Comparison of ENCODE assay signal across 2 cellular contexts in the genomic region with DNA sequence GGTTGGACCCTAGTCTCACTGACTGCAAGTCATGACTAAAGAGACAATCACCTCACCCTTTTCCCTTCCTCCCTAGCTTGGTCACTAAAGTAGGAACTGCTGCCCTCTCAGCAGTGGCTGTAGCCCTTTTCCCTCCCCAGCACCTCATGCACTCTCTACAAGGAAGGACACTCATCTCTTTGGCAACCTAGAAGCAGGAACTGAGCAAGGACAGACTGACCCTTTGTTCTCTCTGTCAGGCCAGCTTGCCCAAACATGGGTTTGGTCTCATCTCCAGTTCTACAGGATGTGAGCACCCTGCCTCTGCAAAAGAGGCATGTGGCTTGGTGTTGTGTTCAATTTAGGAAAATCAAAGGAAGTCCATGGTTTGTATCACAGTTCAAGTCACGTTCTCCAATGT.
A peak's percentile ranks its signal among the peaks of the same experiment; 100 is the strongest.
TF ChIP-seq lines count a peak whose summit lies in the region.

No MANE protein-coding gene starts in this region.

TF ChIP-seq in K562, 482 proteins besides CTCF, POLR2A, EP300 and RAD21:
- TF ChIP-seq MEF2D (tag; conservative IDR thresholded peaks at IDR 0.05; ENCODE audit: low read depth) (no peak), ZNF431 (CRISPR knock-in tag; IDR thresholded peaks at IDR 0.05) (peak; percentile 97), ARID3A (IDR thresholded peaks at IDR 0.05; ENCODE audit: borderline replicate concordance, low read depth, low read length) (no peak), NCOA6 (IDR thresholded peaks at IDR 0.05) (no peak), LARP7 (IDR thresholded peaks at IDR 0.05) (no peak), ZNF384 (IDR thresholded peaks at IDR 0.05; ENCODE audit: low read depth, low read length) (no peak)
- TF ChIP-seq, protein P1, sequence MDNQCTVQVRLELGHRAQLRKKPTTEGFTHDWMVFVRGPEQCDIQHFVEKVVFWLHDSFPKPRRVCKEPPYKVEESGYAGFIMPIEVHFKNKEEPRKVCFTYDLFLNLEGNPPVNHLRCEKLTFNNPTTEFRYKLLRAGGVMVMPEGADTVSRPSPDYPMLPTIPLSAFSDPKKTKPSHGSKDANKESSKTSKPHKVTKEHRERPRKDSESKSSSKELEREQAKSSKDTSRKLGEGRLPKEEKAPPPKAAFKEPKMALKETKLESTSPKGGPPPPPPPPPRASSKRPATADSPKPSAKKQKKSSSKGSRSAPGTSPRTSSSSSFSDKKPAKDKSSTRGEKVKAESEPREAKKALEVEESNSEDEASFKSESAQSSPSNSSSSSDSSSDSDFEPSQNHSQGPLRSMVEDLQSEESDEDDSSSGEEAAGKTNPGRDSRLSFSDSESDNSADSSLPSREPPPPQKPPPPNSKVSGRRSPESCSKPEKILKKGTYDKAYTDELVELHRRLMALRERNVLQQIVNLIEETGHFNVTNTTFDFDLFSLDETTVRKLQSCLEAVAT (IDR thresholded peaks at IDR 0.05), result no peak

TF ChIP-seq in WTC11, 78 proteins besides CTCF, POLR2A, EP300 and RAD21:
- TF ChIP-seq NR1H2 (CRISPR knock-in tag; IDR thresholded peaks at IDR 0.05) (no peak), ELF4 (CRISPR knock-in tag; IDR thresholded peaks at IDR 0.05; ENCODE audit: low read depth) (no peak), E2F5 (CRISPR knock-in tag; IDR thresholded peaks at IDR 0.05) (no peak), RORB (CRISPR knock-in tag; IDR thresholded peaks at IDR 0.05) (no peak), PRRX2 (CRISPR knock-in tag; IDR thresholded peaks at IDR 0.05) (no peak), AFF4 (CRISPR knock-in tag; IDR thresholded peaks at IDR 0.05; ENCODE audit: borderline replicate concordance) (no peak)
- TF ChIP-seq, protein P2, sequence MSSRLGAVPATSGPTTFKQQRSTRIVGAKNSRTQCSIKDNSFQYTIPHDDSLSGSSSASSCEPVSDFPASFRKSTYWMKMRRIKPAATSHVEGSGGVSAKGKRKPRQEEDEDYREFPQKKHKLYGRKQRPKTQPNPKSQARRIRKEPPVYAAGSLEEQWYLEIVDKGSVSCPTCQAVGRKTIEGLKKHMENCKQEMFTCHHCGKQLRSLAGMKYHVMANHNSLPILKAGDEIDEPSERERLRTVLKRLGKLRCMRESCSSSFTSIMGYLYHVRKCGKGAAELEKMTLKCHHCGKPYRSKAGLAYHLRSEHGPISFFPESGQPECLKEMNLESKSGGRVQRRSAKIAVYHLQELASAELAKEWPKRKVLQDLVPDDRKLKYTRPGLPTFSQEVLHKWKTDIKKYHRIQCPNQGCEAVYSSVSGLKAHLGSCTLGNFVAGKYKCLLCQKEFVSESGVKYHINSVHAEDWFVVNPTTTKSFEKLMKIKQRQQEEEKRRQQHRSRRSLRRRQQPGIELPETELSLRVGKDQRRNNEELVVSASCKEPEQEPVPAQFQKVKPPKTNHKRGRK (CRISPR knock-in tag; IDR thresholded peaks at IDR 0.05; ENCODE audit: borderline replicate concordance), result no peak
- TF ChIP-seq, protein P3, sequence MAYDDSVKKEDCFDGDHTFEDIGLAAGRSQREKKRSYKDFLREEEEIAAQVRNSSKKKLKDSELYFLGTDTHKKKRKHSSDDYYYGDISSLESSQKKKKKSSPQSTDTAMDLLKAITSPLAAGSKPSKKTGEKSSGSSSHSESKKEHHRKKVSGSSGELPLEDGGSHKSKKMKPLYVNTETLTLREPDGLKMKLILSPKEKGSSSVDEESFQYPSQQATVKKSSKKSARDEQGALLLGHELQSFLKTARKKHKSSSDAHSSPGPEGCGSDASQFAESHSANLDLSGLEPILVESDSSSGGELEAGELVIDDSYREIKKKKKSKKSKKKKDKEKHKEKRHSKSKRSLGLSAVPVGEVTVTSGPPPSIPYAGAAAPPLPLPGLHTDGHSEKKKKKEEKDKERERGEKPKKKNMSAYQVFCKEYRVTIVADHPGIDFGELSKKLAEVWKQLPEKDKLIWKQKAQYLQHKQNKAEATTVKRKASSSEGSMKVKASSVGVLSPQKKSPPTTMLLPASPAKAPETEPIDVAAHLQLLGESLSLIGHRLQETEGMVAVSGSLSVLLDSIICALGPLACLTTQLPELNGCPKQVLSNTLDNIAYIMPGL (CRISPR knock-in tag; IDR thresholded peaks at IDR 0.05), result no peak
TF ChIP-seq in WTC11: peak in this region for 0.
